In genomic region chr1:205309741-205310140, GRCh38 we compare ENCODE assay signal across 1 cellular context.
TF ChIP-seq lines count a peak whose summit lies in the region.

No MANE protein-coding gene starts in this region.

TF ChIP-seq in IMR-90, 13 proteins besides CTCF, POLR2A, EP300 and RAD21:
- TF ChIP-seq BHLHE40 (IDR thresholded peaks at IDR 0.05; ENCODE audit: low read depth, low read length) (no peak), FOS (IDR thresholded peaks at IDR 0.05; ENCODE audit: low read depth, low read length) (no peak), NFE2L2 (IDR thresholded peaks at IDR 0.05; ENCODE audit: low read depth, low read length) (no peak), USF2 (IDR thresholded peaks at IDR 0.05; ENCODE audit: low read depth, low read length) (no peak), RCOR1 (IDR thresholded peaks at IDR 0.05; ENCODE audit: insufficient replicate concordance, low read length) (no peak), ELK1 (IDR thresholded peaks at IDR 0.05; ENCODE audit: borderline replicate concordance, low read depth, low read length) (no peak), MXI1 (IDR thresholded peaks at IDR 0.05; ENCODE audit: borderline replicate concordance, low read depth, low read length) (no peak), SMC3 (IDR thresholded peaks at IDR 0.05; ENCODE audit: low read depth, low read length) (no peak), CHD1 (IDR thresholded peaks at IDR 0.05; ENCODE audit: low read depth, low read length) (no peak), CEBPB (IDR thresholded peaks at IDR 0.05; ENCODE audit: low read depth, low read length) (no peak), RFX5 (IDR thresholded peaks at IDR 0.05; ENCODE audit: low read depth, low read length) (no peak), MAFK (IDR thresholded peaks at IDR 0.05; ENCODE audit: low read depth, low read length) (no peak), MAZ (IDR thresholded peaks at IDR 0.05; ENCODE audit: borderline replicate concordance, low read depth, low read length) (no peak)
